Comparison of ENCODE assay signal across 8 cellular contexts in the genomic region with DNA sequence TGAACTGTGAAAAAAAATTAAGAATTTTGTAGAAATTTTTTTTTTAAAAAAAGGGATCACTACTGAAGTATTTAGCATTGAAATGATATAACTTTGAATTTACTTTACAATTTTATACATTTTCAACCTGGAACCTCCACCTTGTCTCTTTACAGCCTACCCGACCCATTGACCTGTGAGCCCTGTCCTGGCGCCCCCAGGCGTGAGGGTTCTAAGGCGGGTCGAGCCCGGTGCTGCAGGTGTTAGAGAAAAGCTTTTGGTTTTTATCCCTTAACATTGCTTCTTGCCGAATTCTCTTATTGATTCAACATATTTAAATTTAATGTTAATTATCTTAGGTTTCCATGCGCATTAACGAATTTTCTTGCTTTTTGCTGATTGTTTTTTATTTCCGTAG. TPM values are rescaled to one million over a fixed set of nuclear protein-coding genes. Genes with fewer than 3 reads are reported as not detected.
DNase-seq lines count a peak whose midpoint lies in the region; ATAC-seq, FAIRE-seq and TF ChIP-seq lines count a peak whose summit lies in the region.

No MANE protein-coding gene starts in this region.

- peak overlapping the region; percentile 96 for H3K4me2 ChIP-seq in BLaER1
- H3K4me2 ChIP-seq in Loucy (ENCODE audit: low read depth, low read length, poor library complexity, severe bottlenecking), result peak overlapping the region; percentile 97
- H3K4me2 ChIP-seq in neural cell (ENCODE audit: low read length), result peak overlapping the region; percentile 31

- H3K4me1 ChIP-seq in BLaER1, result peaks cover 29% of the 10 kb centered on the region
- H3K4me1 ChIP-seq in Loucy (ENCODE audit: insufficient read depth, low read length, poor library complexity, severe bottlenecking), result peaks cover 36% of the 10 kb centered on the region

- H3K9ac ChIP-seq in BLaER1 (peak overlapping the region; percentile 90), Loucy (ENCODE audit: low read depth, low read length, poor library complexity, severe bottlenecking) (peak overlapping the region; percentile 82), neural cell (ENCODE audit: low read length) (no peak overlapping the region)

- no peak overlapping the region for H3K27ac Mint-ChIP-seq in effector memory CD8-positive, alpha-beta T cell

- H4K20me1 ChIP-seq in BLaER1 (peaks cover 24% of the 10 kb centered on the region), Loucy (ENCODE audit: insufficient read depth, low read length, poor library complexity, severe bottlenecking) (peaks cover 10% of the 10 kb centered on the region), neural cell (ENCODE audit: insufficient read depth) (no peaks in the 10 kb centered on the region)

- no peak for FAIRE-seq in HTR-8/SVneo (lab: Jason Lieb, UNC)

- H3K4me3 ChIP-seq in BLaER1 (peak overlapping the region; percentile 93), Loucy (ENCODE audit: low read length, poor library complexity, severe bottlenecking) (peak overlapping the region; percentile 78), neural cell (ENCODE audit: low read length) (peak overlapping the region; percentile 87)

- DNase-seq in effector memory CD8-positive, alpha-beta T cell, result no peak
- DNase-seq in GM19240 (ENCODE audit: insufficient read length, low spot score) (no peak), SIG-M5 treated with dmso at 0.1 percent for 504 hours (lab: John Stamatoyannopoulos, UW; ENCODE audit: unreplicated experiment) (no peak), HTR-8/SVneo (ENCODE audit: insufficient read length, low spot score) (no peak)
- no peak for DNase-seq in activated effector memory CD4-positive, alpha-beta T cell treated with Interleukin-2 at 50 U/mL for 16 hours

- H3K36me3 ChIP-seq in BLaER1 (peaks cover 13% of the 10 kb centered on the region), Loucy (ENCODE audit: insufficient read depth, low read length) (no peaks in the 10 kb centered on the region), neural cell (ENCODE audit: insufficient read depth, low read length) (no peaks in the 10 kb centered on the region)

- 0 out of 2 replicates have a peak, but pooled peaks cover 4% of the 10 kb centered on the region for H3F3A ChIP-seq in Loucy (ENCODE audit: low read depth)
- no peaks in the 10 kb centered on the region for H3F3A ChIP-seq in neural cell (ENCODE audit: insufficient read depth, low read length, poor library complexity, severe bottlenecking)

- peaks cover 4% of the 10 kb centered on the region for H3K36me3 Mint-ChIP-seq in effector memory CD8-positive, alpha-beta T cell (ENCODE audit: insufficient read depth)

- peak overlapping the region; percentile 96 to 100 for H3K4me3 Mint-ChIP-seq in effector memory CD8-positive, alpha-beta T cell

- no peaks in the 10 kb centered on the region for H3K9me2 ChIP-seq in Loucy (replicated peaks; ENCODE audit: low read depth, low read length)
- H3K9me2 ChIP-seq in neural cell (ENCODE audit: insufficient read depth, low read length), result no peaks in the 10 kb centered on the region

- H2AFZ ChIP-seq in Loucy (ENCODE audit: low read length) (peak overlapping the region; percentile 85; the same call in 1 of the 2 replicates), neural cell (ENCODE audit: low read depth, low read length) (no peak overlapping the region)

- peaks cover 0 to 9% of the 10 kb centered on the region in 2 donors for H3K27me3 Mint-ChIP-seq in effector memory CD8-positive, alpha-beta T cell

- TF ChIP-seq CTCF in Loucy (conservative IDR thresholded peaks at IDR 0.05; ENCODE audit: low read length) (no peak), neural cell (IDR thresholded peaks at IDR 0.05; ENCODE audit: poor library complexity, severe bottlenecking) (no peak)

- H3K27me3 ChIP-seq in BLaER1 (no peaks in the 10 kb centered on the region), Loucy (ENCODE audit: insufficient read depth, low read length, poor library complexity, severe bottlenecking) (no peaks in the 10 kb centered on the region), neural cell (ENCODE audit: insufficient read depth, low read depth, low read length) (no peaks in the 10 kb centered on the region)

- no peak for TF ChIP-seq RAD21 in neural cell (conservative IDR thresholded peaks at IDR 0.05)

- peaks cover 24 to 31% of the 10 kb centered on the region in 2 donors for H3K4me1 Mint-ChIP-seq in effector memory CD8-positive, alpha-beta T cell (ENCODE audit: low read depth in 2 of 2)

- no peak for TF ChIP-seq EP300 in neural cell (conservative IDR thresholded peaks at IDR 0.05; ENCODE audit: poor library complexity, severe bottlenecking)

- H3K27ac ChIP-seq in BLaER1 (no peak overlapping the region), neural cell (ENCODE audit: low read length) (no peak overlapping the region)

- H3K9me3 Mint-ChIP-seq in effector memory CD8-positive, alpha-beta T cell, result no peaks in the 10 kb centered on the region

- peaks cover 15% of the 10 kb centered on the region for H3K79me2 ChIP-seq in Loucy (ENCODE audit: insufficient read depth, low read length)
- peaks cover 4% of the 10 kb centered on the region for H3K79me2 ChIP-seq in neural cell (replicated peaks; ENCODE audit: insufficient read depth, low read length)

- no peak for ATAC-seq in effector memory CD8-positive, alpha-beta T cell (replicated peaks)

- peaks cover 6% of the 10 kb centered on the region for H3K9me3 ChIP-seq in BLaER1
- H3K9me3 ChIP-seq in Loucy (ENCODE audit: insufficient read depth, low read depth, low read length), result no peaks in the 10 kb centered on the region
- no peaks in the 10 kb centered on the region for H3K9me3 ChIP-seq in neural cell (ENCODE audit: low read length)

TF ChIP-seq in neural cell, 6 proteins besides CTCF, POLR2A, EP300 and RAD21:
- no peak for TF ChIP-seq POLR2AphosphoS5 (IDR thresholded peaks at IDR 0.05)
- TF ChIP-seq, protein P1, sequence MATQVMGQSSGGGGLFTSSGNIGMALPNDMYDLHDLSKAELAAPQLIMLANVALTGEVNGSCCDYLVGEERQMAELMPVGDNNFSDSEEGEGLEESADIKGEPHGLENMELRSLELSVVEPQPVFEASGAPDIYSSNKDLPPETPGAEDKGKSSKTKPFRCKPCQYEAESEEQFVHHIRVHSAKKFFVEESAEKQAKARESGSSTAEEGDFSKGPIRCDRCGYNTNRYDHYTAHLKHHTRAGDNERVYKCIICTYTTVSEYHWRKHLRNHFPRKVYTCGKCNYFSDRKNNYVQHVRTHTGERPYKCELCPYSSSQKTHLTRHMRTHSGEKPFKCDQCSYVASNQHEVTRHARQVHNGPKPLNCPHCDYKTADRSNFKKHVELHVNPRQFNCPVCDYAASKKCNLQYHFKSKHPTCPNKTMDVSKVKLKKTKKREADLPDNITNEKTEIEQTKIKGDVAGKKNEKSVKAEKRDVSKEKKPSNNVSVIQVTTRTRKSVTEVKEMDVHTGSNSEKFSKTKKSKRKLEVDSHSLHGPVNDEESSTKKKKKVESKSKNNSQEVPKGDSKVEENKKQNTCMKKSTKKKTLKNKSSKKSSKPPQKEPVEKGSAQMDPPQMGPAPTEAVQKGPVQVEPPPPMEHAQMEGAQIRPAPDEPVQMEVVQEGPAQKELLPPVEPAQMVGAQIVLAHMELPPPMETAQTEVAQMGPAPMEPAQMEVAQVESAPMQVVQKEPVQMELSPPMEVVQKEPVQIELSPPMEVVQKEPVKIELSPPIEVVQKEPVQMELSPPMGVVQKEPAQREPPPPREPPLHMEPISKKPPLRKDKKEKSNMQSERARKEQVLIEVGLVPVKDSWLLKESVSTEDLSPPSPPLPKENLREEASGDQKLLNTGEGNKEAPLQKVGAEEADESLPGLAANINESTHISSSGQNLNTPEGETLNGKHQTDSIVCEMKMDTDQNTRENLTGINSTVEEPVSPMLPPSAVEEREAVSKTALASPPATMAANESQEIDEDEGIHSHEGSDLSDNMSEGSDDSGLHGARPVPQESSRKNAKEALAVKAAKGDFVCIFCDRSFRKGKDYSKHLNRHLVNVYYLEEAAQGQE (IDR thresholded peaks at IDR 0.05; ENCODE audit: borderline replicate concordance), result no peak
- no peak for TF ChIP-seq TAF1 (IDR thresholded peaks at IDR 0.05; ENCODE audit: low read depth)
- TF ChIP-seq SMC3 (conservative IDR thresholded peaks at IDR 0.05; ENCODE audit: poor library complexity), result no peak
- no peak for TF ChIP-seq MXI1 (conservative IDR thresholded peaks at IDR 0.05; ENCODE audit: poor library complexity, severe bottlenecking)
- no peak for TF ChIP-seq EZH2 (IDR thresholded peaks at IDR 0.05; ENCODE audit: borderline replicate concordance, insufficient read depth, low read length, poor library complexity, severe bottlenecking)
TF ChIP-seq in neural cell: peak in this region for 0.

RNA-seq across cellular contexts. Expression of a gene that starts 0.6 kb away (rescaled TPM):
- 5.4 and 6.0 TPM in 2 replicates for polyA plus RNA-seq in neural cell
- 42.5 and 47.7 TPM in 2 replicates for polyA minus RNA-seq in neural cell

Comparison
In these comparisons a context has a peak if more than half of its experiments do, and no peak if none do; other contexts are left out.
1. H3K4me2 ChIP-seq: peak in every context shown above with its lines; median percentile 97 in Loucy; 96 in BLaER1; 31 in neural cell.